10 cellular contexts compared by ENCODE assay signal in genomic region chr1:60857851-60858250, GRCh38.
"Had no signal": no experiment of that assay in that cellular context is flagged by ENCODE, and none has a peak within 500 bp of the region (broad histone marks: within the 10 kb centered on the region; RNA-seq: fewer than 3 reads in every experiment).

No MANE protein-coding gene starts in this region.

- H3K27me3 ChIP-seq: adrenal gland, upper lobe of right lung had no signal

- H3K4me1 ChIP-seq: adrenal gland, upper lobe of right lung had no signal

- H3K36me3 ChIP-seq: adrenal gland, thoracic aorta, upper lobe of right lung had no signal

- H3K27ac ChIP-seq: adrenal gland, thoracic aorta, upper lobe of right lung had no signal

- H3K9me3 ChIP-seq: adrenal gland, thoracic aorta, upper lobe of right lung had no signal

- H3K4me3 ChIP-seq: adrenal gland, thoracic aorta, upper lobe of right lung had no signal

- ATAC-seq: activated CD8-positive, alpha-beta T cell treated with anti-CD3 and anti-CD28 coated beads for 36 hours; activated T-cell treated with anti-CD3 and anti-CD28 coated beads, Interleukin-2, amount 50 U/mL, for 4 hours; stimulated activated effector memory CD8-positive, alpha-beta T cell treated with anti-CD3 and anti-CD28 coated beads, Interleukin-12 subunit alpha, Interleukin-12 subunit beta, amount 100 ng/mL, for 72 hours; upper lobe of right lung had no signal

- FAIRE-seq: colon had no signal

- DNase-seq: activated B cell treated with CpG ODN at 0.5 μM for 24 hours; activated CD4-positive, alpha-beta T cell treated with anti-CD3 and anti-CD28 coated beads for 48 hours; activated CD8-positive, alpha-beta T cell treated with anti-CD3 and anti-CD28 coated beads for 36 hours; activated effector memory CD4-positive, alpha-beta T cell treated with Interleukin-2 at 50 U/mL for 16 hours; activated T-cell treated with anti-CD3 and anti-CD28 coated beads, Interleukin-2, amount 50 U/mL, for 4 hours; adrenal gland; upper lobe of right lung had no signal
